ENCODE assay signal across 8 cellular contexts in genomic region chr15:52528465-52529288, GRCh38. TPM values are rescaled to one million over a fixed set of nuclear protein-coding genes. Genes with fewer than 3 reads are reported as not detected.
DNase-seq lines count a peak whose midpoint lies in the region; TF ChIP-seq lines count a peak whose summit lies in the region.

TSS of gene MYO5A (minus strand) at chr15:52528880. CDS start at chr15:52528806, 74 bp downstream.

- peak within 1 kb of the TSS; percentile 96 for H2AFZ ChIP-seq in neural progenitor cell (replicated peaks)

- peak within 1 kb of the TSS; percentile 99 for H3K4me2 ChIP-seq in neural progenitor cell

- H3K36me3 Mint-ChIP-seq in neural progenitor cell = no peaks in the 10 kb centered on the region

- no peaks in the 10 kb centered on the region for H3K9me3 ChIP-seq in neural progenitor cell (ENCODE audit: low read depth)

- H3K27ac ChIP-seq in neural progenitor cell = no peak within 1 kb of the TSS

- peaks cover 16% of the 10 kb centered on the region for H3K4me1 Mint-ChIP-seq in neural progenitor cell

- peaks cover 11% of the 10 kb centered on the region for H3K4me1 ChIP-seq in neural progenitor cell

- H3K27ac Mint-ChIP-seq in neural progenitor cell = peak within 1 kb of the TSS; percentile 39

- H3K27me3 Mint-ChIP-seq in neural progenitor cell (ENCODE audit: insufficient read depth, low read depth) = peaks cover 22% of the 10 kb centered on the region

- H3K9ac ChIP-seq in neural progenitor cell = peak within 1 kb of the TSS; percentile 40

- peak; percentile 46 for DNase-seq in DMS114 treated with DMSO at 0.1 percent for 48 hours (lab: John Stamatoyannopoulos, UW; ENCODE audit: unreplicated experiment)
- DNase-seq in GM20000 (ENCODE audit: low spot score) = peak; percentile 93
- peak; percentile 31 for DNase-seq in HS-5 (ENCODE audit: low read depth)
- peak; percentile 84 for DNase-seq in RPMI7951 (ENCODE audit: low read depth)
- peak; percentile 70 for DNase-seq in activated T-helper 9 cell treated with anti-CD3 and anti-CD28 coated beads, Interleukin-2, amount 50 U/mL, for 16 hours (ENCODE audit: low read depth)
- peak; percentile 32 for DNase-seq in fibroblast of the conjunctiva (ENCODE audit: low read depth)
- peak; percentile 92 for DNase-seq in neural progenitor cell (ENCODE audit: low spot score)
- DNase-seq in stromal cell of bone marrow (ENCODE audit: low read depth) = peak; percentile 57

- TF ChIP-seq CTCF in GM20000 (IDR thresholded peaks at IDR 0.05; ENCODE audit: extremely low read depth, missing control alignments) (no peak), neural progenitor cell (IDR thresholded peaks at IDR 0.05) (no peak)

- H3K4me3 ChIP-seq in neural progenitor cell = peak within 1 kb of the TSS; percentile 98

- H3K79me2 ChIP-seq in neural progenitor cell (ENCODE audit: low read depth) = peaks cover 16% of the 10 kb centered on the region

- H4K20me1 ChIP-seq in neural progenitor cell (ENCODE audit: low read depth) = peaks cover 18% of the 10 kb centered on the region

- no peaks in the 10 kb centered on the region for H3K9me3 Mint-ChIP-seq in neural progenitor cell

- peak within 1 kb of the TSS; percentile 98 for H3K4me3 Mint-ChIP-seq in neural progenitor cell

- no peaks in the 10 kb centered on the region for H3K36me3 ChIP-seq in neural progenitor cell

- peaks cover 29% of the 10 kb centered on the region for H3F3A ChIP-seq in neural progenitor cell (ENCODE audit: low read depth)

- H3K27me3 ChIP-seq in neural progenitor cell = peaks cover 57% of the 10 kb centered on the region

RNA-seq across cellular contexts. Expression of gene MYO5A, which starts in this region (rescaled TPM):
- total RNA-seq in RPMI7951 (2014; rRNA removed; shearing (Covaris generic)) = 49.1 and 54.3 TPM in 2 replicates
- 17.0 and 34.3 TPM in 2 replicates for total RNA-seq in neural progenitor cell (ENCODE audit: low replicate concordance)

Comparison
In these comparisons a context has a peak if more than half of its experiments do, and no peak if none do; other contexts are left out.
1. DNase-seq: peak in every context shown above with its lines; median percentile 93 in GM20000; 92 in neural progenitor cell; 84 in RPMI7951; 70 in activated T-helper 9 cell treated with anti-CD3 and anti-CD28 coated beads, Interleukin-2, amount 50 U/mL, for 16 hours; 57 in stromal cell of bone marrow; 46 in DMS114 treated with DMSO at 0.1 percent for 48 hours; 32 in fibroblast of the conjunctiva; 31 in HS-5.